Comparison of ENCODE assay signal across 1 cellular context in genomic region chr4:4456816-4457578, GRCh38.
TF ChIP-seq lines count a peak whose summit lies in the region.

No MANE protein-coding gene starts in this region.

TF ChIP-seq in HCT116, 20 proteins besides CTCF, POLR2A, EP300 and RAD21 (continued from another document):
- TF ChIP-seq, protein P1, sequence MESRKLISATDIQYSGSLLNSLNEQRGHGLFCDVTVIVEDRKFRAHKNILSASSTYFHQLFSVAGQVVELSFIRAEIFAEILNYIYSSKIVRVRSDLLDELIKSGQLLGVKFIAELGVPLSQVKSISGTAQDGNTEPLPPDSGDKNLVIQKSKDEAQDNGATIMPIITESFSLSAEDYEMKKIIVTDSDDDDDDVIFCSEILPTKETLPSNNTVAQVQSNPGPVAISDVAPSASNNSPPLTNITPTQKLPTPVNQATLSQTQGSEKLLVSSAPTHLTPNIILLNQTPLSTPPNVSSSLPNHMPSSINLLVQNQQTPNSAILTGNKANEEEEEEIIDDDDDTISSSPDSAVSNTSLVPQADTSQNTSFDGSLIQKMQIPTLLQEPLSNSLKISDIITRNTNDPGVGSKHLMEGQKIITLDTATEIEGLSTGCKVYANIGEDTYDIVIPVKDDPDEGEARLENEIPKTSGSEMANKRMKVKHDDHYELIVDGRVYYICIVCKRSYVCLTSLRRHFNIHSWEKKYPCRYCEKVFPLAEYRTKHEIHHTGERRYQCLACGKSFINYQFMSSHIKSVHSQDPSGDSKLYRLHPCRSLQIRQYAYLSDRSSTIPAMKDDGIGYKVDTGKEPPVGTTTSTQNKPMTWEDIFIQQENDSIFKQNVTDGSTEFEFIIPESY (IDR thresholded peaks at IDR 0.05; ENCODE audit: extremely low read depth, insufficient replicate concordance, low read length): no peak
TF ChIP-seq in HCT116: peak in this region for 0.
